In genomic region chr9:21031818-21032203, GRCh38 we compare ENCODE assay signal across 9 cellular contexts. TPM values are rescaled to one million over a fixed set of nuclear protein-coding genes. Genes with fewer than 3 reads are reported as not detected.
DNase-seq lines count a peak whose midpoint lies in the region; ATAC-seq, FAIRE-seq and TF ChIP-seq lines count a peak whose summit lies in the region.
"Had no signal": no experiment of that assay in that cellular context is flagged by ENCODE, and none has a peak within 500 bp of the region (broad histone marks: within the 10 kb centered on the region; RNA-seq: fewer than 3 reads in every experiment).

No MANE protein-coding gene starts in this region.

- in situ Hi-C loops in IMR-90 (cut with MboI; ENCODE audit: low sequenced_read_pairs): no loop called here

- no peak overlapping the region for H2AK5ac ChIP-seq in IMR-90 (ENCODE audit: low read depth, low read length)
- no peak overlapping the region for H2AK5ac ChIP-seq in H1 (ENCODE audit: low read depth, low read length)

- H3K4ac ChIP-seq in IMR-90 (ENCODE audit: low read depth, low read length) (peak overlapping the region; percentile 12; the same call in 1 of the 2 replicates), H1 (replicated peaks; ENCODE audit: insufficient read length, low read depth, low read length) (no peak overlapping the region)

- peak overlapping the region; percentile 65 for H3K9ac ChIP-seq in IMR-90 (ENCODE audit: low read depth, low read length)
- H3K9ac ChIP-seq in H1 (replicated peaks in 1 of 4; ENCODE audit: extremely low read depth in 1 of 4, low read depth in 3 of 4, low read length in 3 of 4): peak overlapping the region in 2 of 4 experiments; percentile 10 to 29; a peak in 2 of 7 replicates

- BruUV-seq in IMR-90 (replicated peaks; lab: Mats Ljungman, UMichigan): no TSS peak

- peak overlapping the region; percentile 4 for H2AK9ac ChIP-seq in IMR-90 (replicated peaks; ENCODE audit: low read depth, low read length, poor library complexity)

- peaks cover 10% of the 10 kb centered on the region; the same call in 1 of the 2 replicates for H3K9me1 ChIP-seq in IMR-90 (ENCODE audit: insufficient read depth, low read length)

- no peaks in the 10 kb centered on the region for H3K36me3 Mint-ChIP-seq in nephron (ENCODE audit: low read depth)

- peak overlapping the region in 2 of 3 experiments; percentile 59 to 67 for H3K4me3 Mint-ChIP-seq in nephron

- H3K18ac ChIP-seq in IMR-90 (ENCODE audit: low read depth, low read length) (peak overlapping the region; percentile 45; the same call in 1 of the 2 replicates), H1 (ENCODE audit: extremely low read depth, low read length) (peak overlapping the region; percentile 49; the same call in 1 of the 2 replicates)

- H3K27ac ChIP-seq in ACC112 (ENCODE audit: low read depth, low read length) (no peak overlapping the region), IMR-90 (ENCODE audit: insufficient read depth, low read length) (no peak overlapping the region), H1 (ENCODE audit: low read depth, low read length) (no peak overlapping the region)

- 0 out of 2 replicates have a peak overlapping the region, but pooled peaks have one; percentile 3 for H2BK12ac ChIP-seq in H1 (ENCODE audit: low read depth, low read length)

- H3K56ac ChIP-seq in IMR-90 (ENCODE audit: extremely low read depth, insufficient read depth, low read length) (no peak overlapping the region), H1 (replicated peaks; ENCODE audit: insufficient read length, low read depth, low read length) (no peak overlapping the region)

- dilution Hi-C loops in IMR-90 (cut with HindIII; ENCODE audit: low sequenced_read_pairs, unreplicated experiment): no loop called here

- no peaks in the 10 kb centered on the region for H3K9me3 ChIP-seq in IMR-90 (ENCODE audit: control insufficient read depth, insufficient read depth, low read length)
- no peaks in the 10 kb centered on the region for H3K9me3 ChIP-seq in H1 (ENCODE audit: insufficient read depth in 2 of 2, low read depth in 1 of 2, low read length in 1 of 2)

- H3K4me2 ChIP-seq in IMR-90 (ENCODE audit: low read depth, low read length) (peak overlapping the region; percentile 77), H1 (ENCODE audit: insufficient read depth in 1 of 2, low read depth in 2 of 2, low read length in 2 of 2) (peak overlapping the region; percentile 79 to 87)

- no peak for TF ChIP-seq EP300 in H1 (IDR thresholded peaks at IDR 0.05; ENCODE audit: borderline replicate concordance in 1 of 2, low read depth in 2 of 2, low read length in 2 of 2)

- peak overlapping the region in 1 of 2 experiments; percentile 81; a peak in 2 of 4 replicates for H4K8ac ChIP-seq in IMR-90 (ENCODE audit: low read depth in 2 of 2, low read length in 2 of 2)
- peak overlapping the region; percentile 66 for H4K8ac ChIP-seq in H1 (ENCODE audit: extremely low read depth, insufficient read depth, low read length)

- H3K79me2 ChIP-seq in ACC112 (ENCODE audit: control insufficient read depth, insufficient read depth, low read length, unreplicated experiment) (no peaks in the 10 kb centered on the region), H1 (ENCODE audit: control insufficient read depth in 1 of 2, insufficient read depth in 2 of 2, low read length in 2 of 2) (no peaks in the 10 kb centered on the region)

- H3K23me2 ChIP-seq in H1 (ENCODE audit: low read depth, low read length): peaks cover 3% of the 10 kb centered on the region; the same call in 1 of the 2 replicates

- H2BK120ac ChIP-seq in IMR-90 (ENCODE audit: low read depth, low read length) (no peak overlapping the region), H1 (replicated peaks; ENCODE audit: low read depth, low read length) (no peak overlapping the region)

- H3K27me3 ChIP-seq in ACC112 (ENCODE audit: insufficient read depth, low read length): no peaks in the 10 kb centered on the region
- H3K27me3 ChIP-seq in IMR-90 (ENCODE audit: control insufficient read depth, insufficient read depth, low read length): no peaks in the 10 kb centered on the region
- H3K27me3 ChIP-seq in H1 (replicated peaks in 1 of 4; ENCODE audit: control insufficient read depth in 3 of 4, extremely low read depth in 1 of 4, insufficient read depth in 3 of 4, low read length in 3 of 4): peaks cover 0 to 11% (median 5%) of the 10 kb centered on the region in 4 experiments; a peak in 5 of 7 replicates

- H2BK15ac ChIP-seq in IMR-90 (ENCODE audit: low read depth, low read length) (no peak overlapping the region), H1 (ENCODE audit: low read length) (no peak overlapping the region)

- TF ChIP-seq CTCF in IMR-90 (conservative IDR thresholded peaks at IDR 0.05; ENCODE audit: low read depth, low read length): no peak
- TF ChIP-seq CTCF in H1 (IDR thresholded peaks at IDR 0.05; ENCODE audit: control extremely low read depth in 1 of 3, insufficient read depth in 1 of 3, low read depth in 1 of 3, low read length in 3 of 3): no peak
- TF ChIP-seq CTCF in nephron (IDR thresholded peaks at IDR 0.05; ENCODE audit: unreplicated experiment in 3 of 3): no peak

- H3K4me1 ChIP-seq in ACC112 (ENCODE audit: control insufficient read depth, insufficient read depth, low read length, unreplicated experiment) (peaks cover 17% of the 10 kb centered on the region), IMR-90 (ENCODE audit: control insufficient read depth, insufficient read depth, low read length) (peaks cover 7% of the 10 kb centered on the region), H1 (replicated peaks in 1 of 4; ENCODE audit: control insufficient read depth in 3 of 4, insufficient read depth in 4 of 4, low read length in 3 of 4) (peaks cover 0 to 7% (median 5%) of the 10 kb centered on the region in 4 experiments; a peak in 3 of 7 replicates)

- H2AFZ ChIP-seq in ACC112 (ENCODE audit: low read length, unreplicated experiment) (peak overlapping the region; percentile 77), IMR-90 (replicated peaks; ENCODE audit: low read length, poor library complexity) (peak overlapping the region; percentile 84), H1 (ENCODE audit: low read length) (peak overlapping the region; percentile 96)

- H3K4me3 ChIP-seq in ACC112 (ENCODE audit: low read depth, low read length): peak overlapping the region; percentile 78
- peak overlapping the region; percentile 33 for H3K4me3 ChIP-seq in IMR-90 (ENCODE audit: insufficient read depth, low read depth, low read length)
- H3K4me3 ChIP-seq in H1 (ENCODE audit: extremely low read depth in 1 of 4, insufficient read depth in 2 of 4, low read depth in 3 of 4, low read length in 4 of 4): peak overlapping the region; percentile 42 to 56 (median 42); a peak in 6 of 8 replicates

- no peak for FAIRE-seq in H1 (lab: Jason Lieb, UNC)

- H2BK20ac ChIP-seq in IMR-90 (ENCODE audit: low read depth, low read length) (no peak overlapping the region), H1 (ENCODE audit: low read length) (no peak overlapping the region; the same call in 1 of the 2 replicates)

- H4K91ac ChIP-seq in IMR-90 (ENCODE audit: insufficient read depth, low read depth, low read length) (0 out of 2 replicates have a peak overlapping the region, but pooled peaks have one; percentile 10), H1 (replicated peaks; ENCODE audit: insufficient read length, low read length) (no peak overlapping the region)

- TF ChIP-seq RAD21 in IMR-90 (IDR thresholded peaks at IDR 0.05; ENCODE audit: low read length) (no peak), H1 (IDR thresholded peaks at IDR 0.05 in 1 of 2, conservative IDR thresholded peaks at IDR 0.05 in 1 of 2; ENCODE audit: low read depth in 2 of 2, low read length in 2 of 2) (no peak)

- H3K23ac ChIP-seq in IMR-90 (ENCODE audit: low read depth, low read length) (no peak overlapping the region), H1 (ENCODE audit: insufficient read length) (no peak overlapping the region)

- CTCF ChIA-PET in IMR-90 (lab: Yijun Ruan, JAX) (no interaction called here), H1 (lab: Charles Lee; ENCODE audit: partially characterized antibody) (interaction anchor here (0.6 to 1.5 kb wide), 5 partner anchors 10 to 710 kb away, joined by 3 to 5 read pairs (median 3); no protein-coding TSS in a partner anchor)

- H4K5ac ChIP-seq in IMR-90 (ENCODE audit: low read depth, low read length) (peak overlapping the region; percentile 27; the same call in 1 of the 2 replicates), H1 (ENCODE audit: insufficient read length, low read depth, low read length) (no peak overlapping the region)

- H3K14ac ChIP-seq in IMR-90 (replicated peaks; ENCODE audit: low read depth, low read length) (0 out of 2 replicates have a peak overlapping the region, but pooled peaks have one; percentile 7), H1 (ENCODE audit: insufficient read length) (no peak overlapping the region)

- WGBS in IMR-90 (ENCODE audit: extremely low coverage in 2 of 2, insufficient read length in 1 of 2), 2 experiments: 81% methylated on average over 9 of the region's 19 CpGs; no CpG with 5 or more reads in 1 of the 2 experiments
- 83% methylated on average over 17 of the region's 19 CpGs; no CpG with 5 or more reads in 1 of the 2 experiments for WGBS in H1 (ENCODE audit: extremely low coverage in 1 of 2, insufficient coverage in 1 of 2, insufficient read length in 1 of 2, insufficient replicate concordance in 2 of 2, low coverage in 1 of 2, low lambda C conversion rate in 2 of 2, missing lambda C conversion rate in 1 of 2), 2 experiments

- H3K79me1 ChIP-seq in IMR-90 (ENCODE audit: low read depth in 1 of 2, low read length in 2 of 2) (no peaks in the 10 kb centered on the region), H1 (ENCODE audit: low read depth, low read length) (no peaks in the 10 kb centered on the region)

- no peaks in the 10 kb centered on the region for H3K4me1 Mint-ChIP-seq in nephron

- H3K9me3 Mint-ChIP-seq in nephron: no peaks in the 10 kb centered on the region

- intact Hi-C loops in IMR-90 (cut with micrococcal nuclease): no loop called here
- intact Hi-C loops in head of caudate nucleus (cut with DNase I): no loop called here

- H3K27me3 Mint-ChIP-seq in nephron (ENCODE audit: low read depth): peaks cover 6% of the 10 kb centered on the region

- no peak for TF ChIP-seq POLR2A in IMR-90 (IDR thresholded peaks at IDR 0.05; ENCODE audit: low read depth, low read length)
- no peak for TF ChIP-seq POLR2A in H1 (IDR thresholded peaks at IDR 0.05; ENCODE audit: control extremely low read depth in 1 of 2, low read depth in 2 of 2, low read length in 2 of 2)

- no peaks in the 10 kb centered on the region for H4K20me1 ChIP-seq in IMR-90 (ENCODE audit: insufficient read depth, low read length)
- H4K20me1 ChIP-seq in H1 (replicated peaks in 1 of 2; ENCODE audit: control insufficient read depth in 1 of 2, insufficient read depth in 2 of 2, low read length in 2 of 2): no peaks in the 10 kb centered on the region

- POLR2A ChIA-PET in IMR-90 (lab: Charles Lee; ENCODE audit: unreplicated experiment) (no interaction called here), H1 (lab: Charles Lee; ENCODE audit: partially characterized antibody) (interaction anchor here (1.2 to 2.1 kb wide), 3 partner anchors 12 to 14 kb away, joined by 3 to 8 read pairs (median 4); no protein-coding TSS in a partner anchor)

- no peak for ATAC-seq in IMR-90 (ENCODE audit: low read depth)
- ATAC-seq in HG03354 (IDR thresholded peaks at IDR 0.05; ENCODE audit: poor library complexity, severe bottlenecking, unreplicated experiment): no peak

- no peak overlapping the region for H3K27ac Mint-ChIP-seq in nephron

- H2BK5ac ChIP-seq in IMR-90 (ENCODE audit: low read depth, low read length, poor library complexity, severe bottlenecking) (no peak overlapping the region), H1 (ENCODE audit: low read depth, low read length) (0 out of 2 replicates have a peak overlapping the region, but pooled peaks have one; percentile 4)

- H3K36me3 ChIP-seq in ACC112 (ENCODE audit: insufficient read depth, low read length) (no peaks in the 10 kb centered on the region), IMR-90 (ENCODE audit: control insufficient read depth, insufficient read depth, low read length) (no peaks in the 10 kb centered on the region), H1 (ENCODE audit: control insufficient read depth in 2 of 4, insufficient read depth in 4 of 4, low read length in 3 of 4) (no peaks in the 10 kb centered on the region)

- DNase-seq in IMR-90 (no peak), H1 (ENCODE audit: low read depth in 1 of 2, low spot score in 2 of 2) (no peak), iPS-NIHi11 (ENCODE audit: low spot score) (no peak), head of caudate nucleus (no peak)
- no peak for DNase-seq in activated CD4-positive, alpha-beta T cell treated with anti-CD3 and anti-CD28 coated beads, Interleukin-2, amount 50 U/mL, for 48 hours
- DNase-seq: NCI-H510A had no signal

RNA-seq across cellular contexts. Expression of gene HACD4, which starts 0.4 kb away (rescaled TPM):
- 2.2 and 2.8 TPM in 2 replicates for total RNA-seq in IMR-90 (2012; rRNA removed)
- polyA plus RNA-seq in IMR-90 (2012; rRNA removed) (1.5 and 1.9 TPM in 2 replicates), H1 (2011; rRNA removed) (0.46 and 0.65 TPM in 2 replicates)
- polyA plus RNA-seq in IMR-90 (2012; cell fraction: cytosol; rRNA removed): 0.37 and 0.59 TPM in 2 replicates
- polyA plus RNA-seq in IMR-90 (2012; cell fraction: nucleus; rRNA removed; ENCODE audit: low replicate concordance): 0.22 and 1.9 TPM in 2 replicates
- total RNA-seq in H1 (2021; fragmentation: NEBNext Ultra II Directional; extraction: Animal tissue kit (Norgen Biotek cat#: 25700)): 0.61 and 0.86 TPM in 2 replicates
- polyA plus RNA-seq in H1 (2011; cell fraction: cytosol; rRNA removed): 0.58 TPM
- 0.36 TPM for polyA plus RNA-seq in H1 (2011; cell fraction: nucleus; rRNA removed)
- 0.28 to 0.73 TPM (median 0.41 TPM) in 4 replicates for polyA plus RNA-seq in H1 (2012, experiment 1 of 2)
- polyA plus RNA-seq in H1 (2012, experiment 2 of 2): 0.07 TPM
- 0.85 TPM for polyA plus RNA-seq in H1 (2013, experiment 1 of 2)
- polyA plus RNA-seq in H1 (2013, experiment 2 of 2): 0.98 TPM
- polyA minus RNA-seq in H1 (2011; rRNA and poly(A)+ RNA removed): 0.73 and 1.2 TPM in 2 replicates
- polyA minus RNA-seq in H1 (2011; cell fraction: cytosol; rRNA and poly(A)+ RNA removed): 0.44 TPM
- 2.6 TPM for polyA minus RNA-seq in H1 (2011; cell fraction: nucleus; rRNA and poly(A)+ RNA removed)

RNA-seq across cellular contexts. Expression of gene IFNB1, which starts 45.9 kb away (rescaled TPM):
- not detected in 2 replicates for total RNA-seq in IMR-90 (2012; rRNA removed)
- polyA plus RNA-seq in IMR-90 (2012; rRNA removed) (not detected in 2 replicates), H1 (2011; rRNA removed) (not detected in 2 replicates)
- polyA plus RNA-seq in IMR-90 (2012; cell fraction: cytosol; rRNA removed): not detected in 2 replicates
- polyA plus RNA-seq in IMR-90 (2012; cell fraction: nucleus; rRNA removed; ENCODE audit: low replicate concordance): not detected in 2 replicates
- not detected in 2 replicates for total RNA-seq in H1 (2021; fragmentation: NEBNext Ultra II Directional; extraction: Animal tissue kit (Norgen Biotek cat#: 25700))
- polyA plus RNA-seq in H1 (2011; cell fraction: cytosol; rRNA removed): not detected
- polyA plus RNA-seq in H1 (2011; cell fraction: nucleus; rRNA removed): not detected
- polyA plus RNA-seq in H1 (2012, experiment 1 of 2): not detected in 4 replicates
- polyA plus RNA-seq in H1 (2012, experiment 2 of 2): not detected
- not detected for polyA plus RNA-seq in H1 (2013, experiment 1 of 2)
- not detected for polyA plus RNA-seq in H1 (2013, experiment 2 of 2)
- not detected in 2 replicates for polyA minus RNA-seq in H1 (2011; rRNA and poly(A)+ RNA removed)
- polyA minus RNA-seq in H1 (2011; cell fraction: cytosol; rRNA and poly(A)+ RNA removed): not detected
- polyA minus RNA-seq in H1 (2011; cell fraction: nucleus; rRNA and poly(A)+ RNA removed): not detected
